ENCODE assay signal across 1 cellular context in the genomic region with DNA sequence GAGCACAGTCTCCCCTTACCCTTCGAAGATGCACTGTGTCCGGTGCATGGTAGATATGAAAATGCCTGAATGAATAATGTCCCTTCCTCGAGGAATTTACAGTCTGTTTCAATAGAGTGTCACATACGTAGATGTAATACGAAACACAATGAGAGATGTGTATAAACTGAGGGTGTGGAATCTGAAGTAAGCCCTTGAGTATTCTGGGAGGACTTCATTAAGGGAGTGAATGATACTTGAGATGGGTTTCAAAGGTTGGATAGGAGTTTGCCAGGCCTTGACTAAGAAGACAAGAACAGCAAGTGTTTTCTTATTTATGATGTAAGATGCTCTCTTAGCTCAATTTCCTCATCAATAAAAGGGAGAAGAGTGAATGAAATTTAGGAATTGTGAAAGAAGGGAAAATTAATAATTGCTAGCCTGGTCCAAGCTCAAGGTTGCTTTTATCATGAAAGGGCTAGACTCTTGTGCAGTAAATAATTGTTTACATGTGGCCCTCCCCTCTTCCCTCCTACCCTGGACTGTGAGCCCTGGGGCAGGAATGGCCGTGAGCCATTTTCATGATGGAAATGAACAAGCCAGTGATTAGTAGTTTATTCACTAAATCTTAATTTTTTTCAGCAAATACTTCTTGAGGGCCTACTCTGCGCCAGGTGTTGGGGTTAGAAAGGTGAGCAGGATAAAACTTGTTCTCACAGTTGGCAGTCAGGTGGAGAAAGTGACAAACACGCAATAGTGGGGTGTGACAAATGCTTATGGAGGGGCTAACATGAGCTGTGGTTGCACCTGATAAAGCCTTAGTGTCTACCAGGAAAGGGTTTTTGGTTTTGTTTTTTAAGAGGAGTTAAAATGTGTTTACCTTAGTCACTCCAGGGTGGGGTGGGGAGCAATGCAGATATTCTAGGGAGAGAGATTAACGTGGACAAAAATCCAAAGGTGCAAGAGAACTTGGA.
TF ChIP-seq lines count a peak whose summit lies in the region.

No MANE protein-coding gene starts in this region.

TF ChIP-seq in endothelial cell of umbilical vein, 7 proteins besides CTCF, POLR2A, EP300 and RAD21:
- TF ChIP-seq FOS (IDR thresholded peaks at IDR 0.05; ENCODE audit: borderline replicate concordance, insufficient read depth, low read length) = no peak
- TF ChIP-seq GATA2 (IDR thresholded peaks at IDR 0.05; ENCODE audit: insufficient read depth, insufficient read length, low read depth, low read length) = no peak
- TF ChIP-seq JUN (IDR thresholded peaks at IDR 0.05; ENCODE audit: borderline replicate concordance, insufficient read depth, insufficient read length, low read depth) = no peak
- no peak for TF ChIP-seq POLR2AphosphoS5 (IDR thresholded peaks at IDR 0.05; ENCODE audit: insufficient read depth, low read depth, low read length)
- TF ChIP-seq MYC (IDR thresholded peaks at IDR 0.05; ENCODE audit: low read depth, low read length) = no peak
- TF ChIP-seq, protein P1, sequence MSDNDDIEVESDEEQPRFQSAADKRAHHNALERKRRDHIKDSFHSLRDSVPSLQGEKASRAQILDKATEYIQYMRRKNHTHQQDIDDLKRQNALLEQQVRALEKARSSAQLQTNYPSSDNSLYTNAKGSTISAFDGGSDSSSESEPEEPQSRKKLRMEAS (IDR thresholded peaks at IDR 0.05; ENCODE audit: insufficient read depth, insufficient read length) = no peak
- no peak for TF ChIP-seq EZH2 (IDR thresholded peaks at IDR 0.05; ENCODE audit: borderline replicate concordance, low read depth, low read length, severe bottlenecking)
